ENCODE assay signal across 20 cellular contexts in the genomic region with DNA sequence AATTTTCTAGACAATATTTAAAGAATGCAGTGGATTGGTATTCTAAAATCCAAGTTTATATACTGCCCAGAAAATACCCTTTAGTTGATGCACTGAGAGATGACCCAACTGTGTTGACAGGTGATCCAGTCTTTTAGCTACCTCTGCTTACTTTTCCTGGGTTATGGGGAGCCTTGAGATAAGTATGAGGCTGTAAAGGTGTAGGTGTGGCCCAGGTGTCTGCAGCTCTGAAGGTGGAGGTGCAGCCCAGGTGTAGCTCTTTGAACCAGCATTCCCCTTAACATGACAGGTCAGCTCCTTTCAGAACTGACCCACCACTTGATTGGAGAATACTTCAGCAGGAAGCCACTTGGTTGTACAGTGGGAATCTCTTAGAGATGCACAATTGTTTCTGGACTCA.
"Had no signal": no experiment of that assay in that cellular context is flagged by ENCODE, and none has a peak within 500 bp of the region (broad histone marks: within the 10 kb centered on the region; RNA-seq: fewer than 3 reads in every experiment).

No MANE protein-coding gene starts in this region.

- H3K9me3 ChIP-seq: gastrocnemius medialis, left lung, testis, tibial artery had no signal

- DNase-seq: cortex of kidney; dorsolateral prefrontal cortex; effector CD4-positive, alpha-beta T cell; foreskin fibroblast; gastrocnemius medialis; head of caudate nucleus; kidney; left lung; mesenchymal stem cell; naive thymus-derived CD4-positive, alpha-beta T cell; nucleus accumbens; stimulated activated CD4-positive, alpha-beta T cell treated with anti-CD3 and anti-CD28 coated beads, Interleukin-2, amount 100 ng/mL, for 24 hours; stimulated activated CD4-positive, alpha-beta T cell treated with anti-CD3 and anti-CD28 coated beads, Interleukin-4, amount 100 ng/mL, for 24 hours; stimulated activated naive CD4-positive, alpha-beta T cell treated with Interleukin-2 at 50 U/mL for 16 hours; substantia nigra; testis; tibial artery had no signal

- H3K27me3 ChIP-seq: dorsolateral prefrontal cortex, gastrocnemius medialis, left lung, testis, tibial artery had no signal

- H3K36me3 ChIP-seq: gastrocnemius medialis, left lung, tibial artery had no signal

- FAIRE-seq: kidney, urothelium cell line had no signal

- H3K27ac ChIP-seq: epithelial cell of prostate, gastrocnemius medialis, testis, tibial artery had no signal

- H3K4me3 ChIP-seq: dorsolateral prefrontal cortex, gastrocnemius medialis, left lung, testis, tibial artery had no signal

- ATAC-seq: gastrocnemius medialis, sciatic nerve had no signal
